In genomic region chr14:77158175-77158908, GRCh38 we compare ENCODE assay signal across 9 cellular contexts. TPM values are rescaled to one million over a fixed set of nuclear protein-coding genes. Genes with fewer than 3 reads are reported as not detected.
DNase-seq lines count a peak whose midpoint lies in the region; ATAC-seq and TF ChIP-seq lines count a peak whose summit lies in the region.
"Had no signal": no experiment of that assay in that cellular context is flagged by ENCODE, and none has a peak within 500 bp of the region (broad histone marks: within the 10 kb centered on the region; RNA-seq: fewer than 3 reads in every experiment).

No MANE protein-coding gene starts in this region.

- peak; percentile 27 for DNase-seq in HFF-Myc (ENCODE audit: extremely low read depth, low read depth)
- DNase-seq in SHP77 treated with DMSO at 0.1 percent for 48 hours (lab: John Stamatoyannopoulos, UW) = peak; percentile 70
- peak; percentile 34 to 38 for DNase-seq in heart right ventricle
- peak; percentile 36 for DNase-seq in spleen
- DNase-seq in effector memory CD4-positive, alpha-beta T cell = no peak
- no peak for DNase-seq in OCI-M1 (lab: John Stamatoyannopoulos, UW)

- H3K4me1 ChIP-seq in heart right ventricle (peaks cover 0 to 16% (median 4%) of the 10 kb centered on the region in 9 donors), spleen (no peaks in the 10 kb centered on the region)
- no peaks in the 10 kb centered on the region for H3K4me1 ChIP-seq in effector memory CD4-positive, alpha-beta T cell (ENCODE audit: control insufficient read depth, insufficient read depth, low read length, poor library complexity, severe bottlenecking)

- peak; percentile 81 to 95 (median 91) for ATAC-seq in heart right ventricle
- no peak for ATAC-seq in GM18861 (IDR thresholded peaks at IDR 0.05; ENCODE audit: unreplicated experiment)
- ATAC-seq in HG03175 (IDR thresholded peaks at IDR 0.05; ENCODE audit: unreplicated experiment) = no peak

- H3K27me3 ChIP-seq in heart right ventricle (peaks cover 0 to 50% (median 25%) of the 10 kb centered on the region in 7 donors), spleen (replicated peaks in 1 of 7) (peaks cover 0 to 82% (median 12%) of the 10 kb centered on the region in 7 donors)
- H3K27me3 ChIP-seq in effector memory CD4-positive, alpha-beta T cell (replicated peaks; ENCODE audit: control insufficient read depth, insufficient read depth, low read length, poor library complexity, severe bottlenecking) = peaks cover 4% of the 10 kb centered on the region

- intact Hi-C loops in heart right ventricle (cut with DNase I) (loop anchor here in 3 of 10 donors (10.0 kb wide), 3 partner anchors 146 to 386 kb away; no protein-coding TSS in a partner anchor), spleen (cut with DNase I; ENCODE audit: low total_unique reads) (no loop called here)

- H3K9me3 ChIP-seq in heart right ventricle (no peaks in the 10 kb centered on the region), spleen (no peaks in the 10 kb centered on the region)
- no peaks in the 10 kb centered on the region for H3K9me3 ChIP-seq in effector memory CD4-positive, alpha-beta T cell (ENCODE audit: control insufficient read depth, low read length)

- 11 to 22% methylated on average over 18 to 19 of the region's 19 CpGs for WGBS in heart right ventricle, 2 donors
- 11 to 24% (median 22%) methylated on average over 17 to 19 of the region's 19 CpGs for WGBS in spleen, 5 donors

- TF ChIP-seq CTCF in HFF-Myc (IDR thresholded peaks at IDR 0.05; ENCODE audit: low read depth, low read length, missing control alignments) (no peak), heart right ventricle (IDR thresholded peaks at IDR 0.05) (peak in 2 of 9 donors; percentile 10 to 17), spleen (IDR thresholded peaks at IDR 0.05 in 8 of 11, conservative IDR thresholded peaks at IDR 0.05 in 3 of 11) (no peak)

- no peak overlapping the region for H3K4me3 ChIP-seq in HFF-Myc (replicated peaks; ENCODE audit: low read depth, low read length)
- no peak overlapping the region for H3K4me3 ChIP-seq in heart right ventricle
- H3K4me3 ChIP-seq in spleen = no peak overlapping the region
- no peak overlapping the region for H3K4me3 ChIP-seq in effector memory CD4-positive, alpha-beta T cell (ENCODE audit: insufficient read depth, low read depth, low read length, poor library complexity, severe bottlenecking)

- H3K36me3 ChIP-seq in heart right ventricle = no peaks in the 10 kb centered on the region
- no peaks in the 10 kb centered on the region for H3K36me3 ChIP-seq in spleen
- no peaks in the 10 kb centered on the region for H3K36me3 ChIP-seq in effector memory CD4-positive, alpha-beta T cell (ENCODE audit: control insufficient read depth, insufficient read depth, low read length)

- H3K27ac ChIP-seq in heart right ventricle = no peak overlapping the region
- no peak overlapping the region for H3K27ac ChIP-seq in spleen
- H3K27ac ChIP-seq in effector memory CD4-positive, alpha-beta T cell (ENCODE audit: insufficient read depth, low read length, poor library complexity, severe bottlenecking) = no peak overlapping the region
- H3K27ac ChIP-seq: epithelial cell of prostate had no signal

- no peak for TF ChIP-seq POLR2A in spleen (IDR thresholded peaks at IDR 0.05)

RNA-seq across cellular contexts. Expression of gene ZDHHC22, which starts 16.8 kb away (rescaled TPM):
- total RNA-seq in heart right ventricle (under 1 TPM in 1 of 10 donors, not detected in 9; 0.09 TPM), spleen (not detected)
- polyA plus RNA-seq in heart right ventricle (not detected), spleen (under 1 TPM in 1 of 3 donors, not detected in 2; 0.02 TPM)

RNA-seq across cellular contexts. Expression of gene TMEM63C, which starts 23.3 kb away (rescaled TPM):
- total RNA-seq in heart right ventricle (1 to 10 TPM in 2 of 10 donors, under 1 TPM in 8; 0.08 to 7.2 (median 0.53) TPM), spleen (10 to 100 TPM in 2 of 7 donors, 1 to 10 TPM in 5; 2.8 to 13.4 (median 8.7) TPM)
- polyA plus RNA-seq in heart right ventricle (1 to 10 TPM in 1 of 2 donors, under 1 TPM in 1; under 0.01 to 1.5 TPM), spleen (1 to 10 TPM in 1 of 3 donors, under 1 TPM in 2; 0.20 to 2.4 (median 0.24) TPM)

Comparison
In these comparisons a context has a peak if more than half of its experiments do, and no peak if none do; other contexts are left out.
1. DNase-seq: peak in HFF-Myc (single experiment), SHP77 treated with DMSO at 0.1 percent for 48 hours (single experiment), heart right ventricle (2 of 2) and spleen (single experiment); none in effector memory CD4-positive, alpha-beta T cell (0 of 3) and OCI-M1 (single experiment).
2. ATAC-seq: peak in heart right ventricle (8 of 8); none in GM18861 (single experiment) and HG03175 (single experiment).